25 cellular contexts compared by ENCODE assay signal in genomic region chr13:46367622-46368327, GRCh38. TPM values are rescaled to one million over a fixed set of nuclear protein-coding genes. Genes with fewer than 3 reads are reported as not detected.
DNase-seq lines count a peak whose midpoint lies in the region; ATAC-seq and TF ChIP-seq lines count a peak whose summit lies in the region.
"Had no signal": no experiment of that assay in that cellular context is flagged by ENCODE, and none has a peak within 500 bp of the region (broad histone marks: within the 10 kb centered on the region; RNA-seq: fewer than 3 reads in every experiment).

No MANE protein-coding gene starts in this region.

- no peak overlapping the region for H3K27ac ChIP-seq in breast epithelium
- H3K27ac ChIP-seq: A549, neutrophil, right atrium auricular region, SJCRH30, stomach had no signal

- no peak for ATAC-seq in activated B cell treated with CpG ODN at 0.5 μM for 24 hours (ENCODE audit: low read depth)
- ATAC-seq in stimulated activated effector memory CD8-positive, alpha-beta T cell treated with anti-CD3 and anti-CD28 coated beads, Interleukin-12 subunit alpha, Interleukin-12 subunit beta, amount 100 ng/mL, for 72 hours = peak; percentile 81
- ATAC-seq: A549; activated CD8-positive, alpha-beta T cell treated with anti-CD3 and anti-CD28 coated beads, Interleukin-2, amount 10 ng/mL, durations not matched to agents 7 days and 5 days; K562; T-helper 17 cell; WTC11 had no signal

- BruUV-seq in MCF 10A (replicated peaks; lab: Mats Ljungman, UMichigan) = no TSS peak

- H3K4me1 ChIP-seq in breast epithelium = no peaks in the 10 kb centered on the region
- H3K4me1 ChIP-seq in BE2C = no peaks in the 10 kb centered on the region
- H3K4me1 ChIP-seq: A549 had no signal

- H3K4me1 Mint-ChIP-seq in MCF 10A (ENCODE audit: insufficient read depth, unreplicated experiment) = peaks cover 11% of the 10 kb centered on the region
- H3K4me1 Mint-ChIP-seq in activated B cell treated with CpG ODN at 0.5 μM for 24 hours = peaks cover 58% of the 10 kb centered on the region
- peaks cover 11% of the 10 kb centered on the region for H3K4me1 Mint-ChIP-seq in stimulated activated effector memory CD8-positive, alpha-beta T cell treated with anti-CD3 and anti-CD28 coated beads, Interleukin-12 subunit alpha, Interleukin-12 subunit beta, amount 100 ng/mL, for 72 hours
- H3K4me1 Mint-ChIP-seq: central memory CD8-positive, alpha-beta T cell; H9; WTC11 had no signal

- no peak overlapping the region for H3K4me3 ChIP-seq in breast epithelium
- H3K4me3 ChIP-seq in fibroblast of the aortic adventitia (ENCODE audit: low read depth, low read length) = no peak overlapping the region
- H3K4me3 ChIP-seq in BE2C (ENCODE audit: low read depth, low read length) = no peak overlapping the region
- H3K4me3 ChIP-seq: A549, K562, right atrium auricular region, SJCRH30, stomach had no signal

- intact Hi-C loops in MCF 10A (cut with micrococcal nuclease) (no loop called here), breast epithelium (cut with DNase I; ENCODE audit: low total_unique reads) (no loop called here), activated B cell treated with CpG ODN at 0.5 μM for 24 hours (cut with micrococcal nuclease) (loop anchor here (2.0 to 5.0 kb wide), 2 partner anchors 35 to 89 kb away; no protein-coding TSS in a partner anchor)

- no peak for TF ChIP-seq POLR2A in breast epithelium (IDR thresholded peaks at IDR 0.05)

- H3K36me3 ChIP-seq in breast epithelium (no peaks in the 10 kb centered on the region), BE2C (no peaks in the 10 kb centered on the region)
- H3K36me3 ChIP-seq: right atrium auricular region, SJCRH30, stomach had no signal

- no peak overlapping the region for H3K27ac Mint-ChIP-seq in MCF 10A (ENCODE audit: low read depth, unreplicated experiment)
- peak overlapping the region; percentile 90 for H3K27ac Mint-ChIP-seq in activated B cell treated with CpG ODN at 0.5 μM for 24 hours
- no peak overlapping the region for H3K27ac Mint-ChIP-seq in stimulated activated effector memory CD8-positive, alpha-beta T cell treated with anti-CD3 and anti-CD28 coated beads, Interleukin-12 subunit alpha, Interleukin-12 subunit beta, amount 100 ng/mL, for 72 hours
- H3K27ac Mint-ChIP-seq: activated CD8-positive, alpha-beta T cell treated with anti-CD3 and anti-CD28 coated beads, Interleukin-2, amount 10 ng/mL, durations not matched to agents 7 days and 5 days; CD4-positive, alpha-beta T cell; H9; T-helper 17 cell; type B pancreatic cell; WTC11 had no signal

- H3K9me3 ChIP-seq in breast epithelium = no peaks in the 10 kb centered on the region
- H3K9me3 ChIP-seq in BE2C = no peaks in the 10 kb centered on the region
- H3K9me3 ChIP-seq: A549, neutrophil, right atrium auricular region, SJCRH30, stomach had no signal

- CTCF ChIA-PET in MCF 10A (lab: Yijun Ruan, JAX) (no interaction called here), activated B cell treated with CpG ODN at 0.5 μM for 24 hours (lab: Charles Lee) (no interaction called here)

- no peak for TF ChIP-seq CTCF in MCF 10A (IDR thresholded peaks at IDR 0.05; ENCODE audit: unreplicated experiment)
- TF ChIP-seq CTCF in breast epithelium (IDR thresholded peaks at IDR 0.05) = no peak
- no peak for TF ChIP-seq CTCF in activated B cell treated with CpG ODN at 0.5 μM for 24 hours (IDR thresholded peaks at IDR 0.05)
- no peak for TF ChIP-seq CTCF in fibroblast of the aortic adventitia (IDR thresholded peaks at IDR 0.05; ENCODE audit: insufficient read depth, low read length)
- TF ChIP-seq CTCF in BE2C (IDR thresholded peaks at IDR 0.05; ENCODE audit: low read depth, low read length) = no peak

- no peaks in the 10 kb centered on the region for H3K9me3 Mint-ChIP-seq in MCF 10A (ENCODE audit: unreplicated experiment)
- H3K9me3 Mint-ChIP-seq in activated B cell treated with CpG ODN at 0.5 μM for 24 hours = no peaks in the 10 kb centered on the region
- H3K9me3 Mint-ChIP-seq in stimulated activated effector memory CD8-positive, alpha-beta T cell treated with anti-CD3 and anti-CD28 coated beads, Interleukin-12 subunit alpha, Interleukin-12 subunit beta, amount 100 ng/mL, for 72 hours = no peaks in the 10 kb centered on the region
- H3K9me3 Mint-ChIP-seq: CD4-positive, alpha-beta T cell; central memory CD8-positive, alpha-beta T cell; H9; type B pancreatic cell; WTC11 had no signal

- no peaks in the 10 kb centered on the region for H3K27me3 Mint-ChIP-seq in MCF 10A (ENCODE audit: insufficient read depth, unreplicated experiment)
- no peaks in the 10 kb centered on the region for H3K27me3 Mint-ChIP-seq in activated B cell treated with CpG ODN at 0.5 μM for 24 hours
- H3K27me3 Mint-ChIP-seq: CD4-positive, alpha-beta T cell; type B pancreatic cell had no signal

- H3K36me3 Mint-ChIP-seq in MCF 10A (ENCODE audit: insufficient read depth, unreplicated experiment) (no peaks in the 10 kb centered on the region), activated B cell treated with CpG ODN at 0.5 μM for 24 hours (ENCODE audit: low read depth) (peaks cover 95% of the 10 kb centered on the region)
- H3K36me3 Mint-ChIP-seq in stimulated activated effector memory CD8-positive, alpha-beta T cell treated with anti-CD3 and anti-CD28 coated beads, Interleukin-12 subunit alpha, Interleukin-12 subunit beta, amount 100 ng/mL, for 72 hours = peaks cover 4% of the 10 kb centered on the region
- H3K36me3 Mint-ChIP-seq: type B pancreatic cell, WTC11 had no signal

- DNase-seq in MCF 10A (ENCODE audit: unreplicated experiment) = peak; percentile 26
- DNase-seq in breast epithelium (ENCODE audit: low spot score in 2 of 2) = no peak
- DNase-seq in activated B cell treated with CpG ODN at 0.5 μM for 24 hours = no peak
- peak; percentile 43 for DNase-seq in fibroblast of the aortic adventitia (ENCODE audit: low read depth)
- DNase-seq in stimulated activated effector memory CD8-positive, alpha-beta T cell treated with anti-CD3 and anti-CD28 coated beads, Interleukin-12 subunit alpha, Interleukin-12 subunit beta, amount 100 ng/mL, for 72 hours (ENCODE audit: low spot score in 2 of 2) = no peak
- no peak for DNase-seq in SKM-1 treated with dmso at 0.1 percent for 144 hours (lab: John Stamatoyannopoulos, UW; ENCODE audit: unreplicated experiment)
- no peak for DNase-seq in BE2C
- DNase-seq in NCI-H2227 (lab: John Stamatoyannopoulos, UW; ENCODE audit: unreplicated experiment) = no peak
- DNase-seq: activated CD8-positive, alpha-beta T cell treated with anti-CD3 and anti-CD28 coated beads, Interleukin-2, amount 10 ng/mL, durations not matched to agents 7 days and 5 days; activated T-cell treated with anti-CD3 and anti-CD28 coated beads, Interleukin-2, amount 50 U/mL, for 48 hours; CD4-positive, alpha-beta T cell; DND-41; effector memory CD4-positive, alpha-beta T cell; H9; NCI-H526; SJCRH30; stomach; T-helper 17 cell had no signal

- POLR2A ChIA-PET in MCF 10A (lab: Yijun Ruan, JAX) (no interaction called here), activated B cell treated with CpG ODN at 0.5 μM for 24 hours (lab: Charles Lee) (interaction anchor here (0.9 to 4.2 kb wide), 2 partner anchors 17 to 20 kb away, joined by 3 to 95 read pairs; partner anchors contain the start of gene RUBCNL)

- H3K27me3 ChIP-seq in breast epithelium = no peaks in the 10 kb centered on the region
- peaks cover 16% of the 10 kb centered on the region for H3K27me3 ChIP-seq in BE2C
- H3K27me3 ChIP-seq: right atrium auricular region, SJCRH30 had no signal

- H3K4me3 Mint-ChIP-seq in MCF 10A (ENCODE audit: unreplicated experiment) = no peak overlapping the region
- no peak overlapping the region for H3K4me3 Mint-ChIP-seq in activated B cell treated with CpG ODN at 0.5 μM for 24 hours
- no peak overlapping the region for H3K4me3 Mint-ChIP-seq in stimulated activated effector memory CD8-positive, alpha-beta T cell treated with anti-CD3 and anti-CD28 coated beads, Interleukin-12 subunit alpha, Interleukin-12 subunit beta, amount 100 ng/mL, for 72 hours
- H3K4me3 Mint-ChIP-seq: activated CD8-positive, alpha-beta T cell treated with anti-CD3 and anti-CD28 coated beads, Interleukin-2, amount 10 ng/mL, durations not matched to agents 7 days and 5 days; CD4-positive, alpha-beta T cell; central memory CD8-positive, alpha-beta T cell; H9; T-helper 17 cell; type B pancreatic cell; WTC11 had no signal

RNA-seq across cellular contexts. Expression of gene RUBCNL, which starts 19.3 kb away (rescaled TPM):
- total RNA-seq in MCF 10A (2022) = 0.37 and 1.2 TPM in 2 replicates
- total RNA-seq in breast epithelium = 1 to 10 TPM; 2.1 to 8.2 (median 3.3) TPM
- 133 and 168 TPM in 2 replicates for total RNA-seq in activated B cell treated with CpG ODN at 0.5 μM for 24 hours
- total RNA-seq in fibroblast of the aortic adventitia (ENCODE audit: low replicate concordance) = 0.16 and 4.6 TPM in 2 replicates
- not detected for polyA plus RNA-seq in BE2C (2012; ENCODE audit: insufficient read depth, insufficient read length, low read depth)
- polyA plus RNA-seq: A549 had no signal

Comparison
In these comparisons a context has a peak if more than half of its experiments do, and no peak if none do; other contexts are left out.
1. DNase-seq: peak in MCF 10A (single experiment) and fibroblast of the aortic adventitia (single experiment); none in breast epithelium (0 of 2), activated B cell treated with CpG ODN at 0.5 μM for 24 hours (single experiment), stimulated activated effector memory CD8-positive, alpha-beta T cell treated with anti-CD3 and anti-CD28 coated beads, Interleukin-12 subunit alpha, Interleukin-12 subunit beta, amount 100 ng/mL, for 72 hours (0 of 2), SKM-1 treated with dmso at 0.1 percent for 144 hours (single experiment), BE2C (single experiment) and NCI-H2227 (single experiment).
2. RNA of gene RUBCNL, which starts 19.3 kb away (total RNA-seq): 133 to 168 TPM in activated B cell treated with CpG ODN at 0.5 μM for 24 hours; 0.16 to 4.6 TPM in fibroblast of the aortic adventitia, 2.1 to 8.2 TPM in breast epithelium and 0.37 to 1.2 TPM in MCF 10A; every median in the first group is over 10 times any median in the second.